Comparison of ENCODE assay signal across 9 cellular contexts in the genomic region with DNA sequence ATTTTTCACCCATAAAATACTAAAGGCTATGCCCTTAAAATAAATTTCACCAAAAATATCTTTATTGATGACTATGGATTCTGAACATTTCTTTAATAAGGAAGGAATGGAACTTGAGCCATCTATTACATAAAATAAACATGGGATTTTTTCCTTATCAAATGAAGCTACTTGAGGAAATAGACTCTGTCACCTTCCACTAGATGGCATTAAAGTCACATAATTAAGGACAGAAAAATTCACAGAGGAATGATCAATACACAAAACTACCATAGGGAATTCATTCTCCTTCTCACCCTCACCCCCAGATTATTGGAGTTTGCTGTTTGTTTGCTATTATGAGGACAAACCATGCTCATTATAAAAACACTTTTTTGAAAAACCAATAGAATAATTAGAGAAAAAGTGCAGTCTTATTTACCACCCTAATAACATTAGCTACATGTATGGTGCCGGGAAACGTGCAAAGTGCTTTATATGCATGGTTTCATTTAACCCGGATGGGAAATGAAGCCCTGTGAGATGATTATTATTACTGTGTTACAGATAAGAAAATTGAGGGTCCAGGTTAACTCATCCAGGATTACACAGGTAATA. TPM values are rescaled to one million over a fixed set of nuclear protein-coding genes. Genes with fewer than 3 reads are reported as not detected.
A peak's percentile ranks its signal among the peaks of the same experiment; 100 is the strongest.
DNase-seq lines count a peak whose midpoint lies in the region; ATAC-seq and TF ChIP-seq lines count a peak whose summit lies in the region.
"Had no signal": no experiment of that assay in that cellular context is flagged by ENCODE, and none has a peak within 500 bp of the region (broad histone marks: within the 10 kb centered on the region; RNA-seq: fewer than 3 reads in every experiment).

No MANE protein-coding gene starts in this region.

- no peaks in the 10 kb centered on the region for H3K9me3 ChIP-seq in CD4-positive, alpha-beta T cell (ENCODE audit: control insufficient read depth, low read length)

- H3K4me1 Mint-ChIP-seq in CD4-positive, alpha-beta T cell (ENCODE audit: low read depth), result no peaks in the 10 kb centered on the region
- H3K4me1 Mint-ChIP-seq in HFFc6 (ENCODE audit: low read depth), result no peaks in the 10 kb centered on the region

- H3K27ac Mint-ChIP-seq in CD4-positive, alpha-beta T cell, result no peak overlapping the region
- H3K27ac Mint-ChIP-seq in HFFc6, result no peak overlapping the region

- H3K9me3 Mint-ChIP-seq in CD4-positive, alpha-beta T cell, result no peaks in the 10 kb centered on the region
- peaks cover 16% of the 10 kb centered on the region for H3K9me3 Mint-ChIP-seq in HFFc6

- CTCF ChIA-PET in CD4-positive, alpha-beta T cell (lab: Charles Lee), result no interaction called here

- no peaks in the 10 kb centered on the region for H3K36me3 Mint-ChIP-seq in CD4-positive, alpha-beta T cell (ENCODE audit: low read depth)
- no peaks in the 10 kb centered on the region for H3K36me3 Mint-ChIP-seq in HFFc6 (ENCODE audit: low read depth)

- no peak overlapping the region for H3K27ac ChIP-seq in CD4-positive, alpha-beta T cell (ENCODE audit: low read depth, low read length)
- H3K27ac ChIP-seq: skin epidermis had no signal

- DNase-seq in CD4-positive, alpha-beta T cell, result no peak
- DNase-seq in HFFc6 (no peak), astrocyte of the hippocampus (ENCODE audit: low read depth, low spot score) (peak; percentile 22), medulla oblongata (ENCODE audit: extremely low spot score) (peak; percentile 72), T-helper 9 cell (no peak), T1000 (lab: John Stamatoyannopoulos, UW) (no peak)
- DNase-seq in activated CD4-positive, alpha-beta T cell treated with anti-CD3 and anti-CD28 coated beads, Interleukin-2, amount 50 U/mL, for 48 hours, result no peak

- intact Hi-C loops in CD4-positive, alpha-beta T cell (cut with DNase I, micrococcal nuclease), result loop anchor here (2.0 to 10.0 kb wide), 5 partner anchors 99 to 435 kb away; no protein-coding TSS in a partner anchor

- peaks cover 4% of the 10 kb centered on the region for H3K27me3 ChIP-seq in CD4-positive, alpha-beta T cell (ENCODE audit: control insufficient read depth, insufficient read depth, low read length)

- TF ChIP-seq CTCF in CD4-positive, alpha-beta T cell (IDR thresholded peaks at IDR 0.05), result peak; percentile 34
- TF ChIP-seq CTCF in HFFc6 (IDR thresholded peaks at IDR 0.05), result peak; percentile 51

- H3K4me3 Mint-ChIP-seq in CD4-positive, alpha-beta T cell, result no peak overlapping the region
- H3K4me3 Mint-ChIP-seq in HFFc6, result no peak overlapping the region

- H3K27me3 Mint-ChIP-seq in CD4-positive, alpha-beta T cell, result peaks cover 7% of the 10 kb centered on the region
- no peaks in the 10 kb centered on the region for H3K27me3 Mint-ChIP-seq in HFFc6 (ENCODE audit: insufficient read depth)

- ATAC-seq in CD4-positive, alpha-beta T cell (ENCODE audit: poor library complexity), result no peak
- no peak for ATAC-seq in HG02981 (IDR thresholded peaks at IDR 0.05; ENCODE audit: unreplicated experiment)

- POLR2A ChIA-PET in CD4-positive, alpha-beta T cell (lab: Charles Lee), result no interaction called here

RNA-seq across cellular contexts. Expression of a gene that starts 21.1 kb away (rescaled TPM):
- not detected for total RNA-seq in CD4-positive, alpha-beta T cell
- total RNA-seq in HFFc6 (2021; fragmentation: NEBNext Ultra II Directional; extraction: Animal tissue kit (Norgen Biotek cat#: 25700)), result not detected

Comparison
In these comparisons a context has a peak if more than half of its experiments do, and no peak if none do; other contexts are left out.
1. DNase-seq: peak in astrocyte of the hippocampus (single experiment) and medulla oblongata (single experiment); none in CD4-positive, alpha-beta T cell (0 of 10), HFFc6 (single experiment), activated CD4-positive, alpha-beta T cell treated with anti-CD3 and anti-CD28 coated beads, Interleukin-2, amount 50 U/mL, for 48 hours (0 of 2), T-helper 9 cell (single experiment) and T1000 (single experiment).